Comparison of ENCODE assay signal across 17 cellular contexts in genomic region chr20:22462975-22463914, GRCh38.
A peak's percentile ranks its signal among the peaks of the same experiment; 100 is the strongest.
DNase-seq lines count a peak whose midpoint lies in the region; ATAC-seq and TF ChIP-seq lines count a peak whose summit lies in the region.
"Had no signal": no experiment of that assay in that cellular context is flagged by ENCODE, and none has a peak within 500 bp of the region (broad histone marks: within the 10 kb centered on the region; RNA-seq: fewer than 3 reads in every experiment).

No MANE protein-coding gene starts in this region.

- no peaks in the 10 kb centered on the region for H3K36me3 ChIP-seq in upper lobe of right lung
- H3K36me3 ChIP-seq: tibial nerve had no signal

- H3K4me3 Mint-ChIP-seq in glutamatergic neuron (ENCODE audit: unreplicated experiment), result no peak overlapping the region
- H3K4me3 Mint-ChIP-seq: activated CD8-positive, alpha-beta memory T cell treated with anti-CD3 and anti-CD28 coated beads, Interleukin-2, amount 10 ng/mL, durations not matched to agents 7 days and 5 days; activated naive CD8-positive, alpha-beta T cell; HFFc6; nephron had no signal

- H3K27me3 ChIP-seq in upper lobe of right lung, result no peaks in the 10 kb centered on the region
- H3K27me3 ChIP-seq: tibial nerve had no signal

- H3K27ac ChIP-seq in upper lobe of right lung, result no peak overlapping the region
- H3K27ac ChIP-seq: tibial nerve had no signal

- no peak overlapping the region for H3K27ac Mint-ChIP-seq in glutamatergic neuron (ENCODE audit: unreplicated experiment)
- H3K27ac Mint-ChIP-seq: activated CD8-positive, alpha-beta memory T cell treated with anti-CD3 and anti-CD28 coated beads, Interleukin-2, amount 10 ng/mL, durations not matched to agents 7 days and 5 days; activated naive CD8-positive, alpha-beta T cell; HFFc6; nephron had no signal

- TF ChIP-seq CTCF in upper lobe of right lung (IDR thresholded peaks at IDR 0.05) (no peak), glutamatergic neuron (IDR thresholded peaks at IDR 0.05; ENCODE audit: partially characterized antibody, unreplicated experiment) (no peak)

- H3K9me3 ChIP-seq in upper lobe of right lung, result no peaks in the 10 kb centered on the region
- H3K9me3 ChIP-seq: tibial nerve had no signal

- peaks cover 2% of the 10 kb centered on the region for H3K9me3 Mint-ChIP-seq in glutamatergic neuron (ENCODE audit: unreplicated experiment)
- H3K9me3 Mint-ChIP-seq: nephron had no signal

- no peaks in the 10 kb centered on the region for H3K36me3 Mint-ChIP-seq in glutamatergic neuron (ENCODE audit: unreplicated experiment)
- H3K36me3 Mint-ChIP-seq: activated CD8-positive, alpha-beta memory T cell treated with anti-CD3 and anti-CD28 coated beads, Interleukin-2, amount 10 ng/mL, durations not matched to agents 7 days and 5 days; activated naive CD8-positive, alpha-beta T cell had no signal

- no peaks in the 10 kb centered on the region for H3K27me3 Mint-ChIP-seq in glutamatergic neuron (ENCODE audit: unreplicated experiment)
- H3K27me3 Mint-ChIP-seq: activated CD8-positive, alpha-beta memory T cell treated with anti-CD3 and anti-CD28 coated beads, Interleukin-2, amount 10 ng/mL, durations not matched to agents 7 days and 5 days had no signal

- in situ Hi-C loops in G401 (cut with HindIII; ENCODE audit: low sequenced_read_pairs), result no loop called here

- DNase-seq in NOMO-1 (lab: John Stamatoyannopoulos, UW; ENCODE audit: unreplicated experiment in 2 of 2), result peak; percentile 19 to 47
- DNase-seq in NOMO-1 treated with dmso at 0.1 percent for 144 hours (lab: John Stamatoyannopoulos, UW; ENCODE audit: unreplicated experiment), result no peak
- DNase-seq in NCI-H510A treated with DMSO at 0.1 percent for 48 hours (lab: John Stamatoyannopoulos, UW), result peak; percentile 99
- DNase-seq in upper lobe of right lung, result no peak
- no peak for DNase-seq in G401 (ENCODE audit: low spot score)
- no peak for DNase-seq in glutamatergic neuron
- DNase-seq in NCI-H1930 (lab: John Stamatoyannopoulos, UW), result no peak
- DNase-seq: activated CD8-positive, alpha-beta memory T cell treated with anti-CD3 and anti-CD28 coated beads, Interleukin-2, amount 10 ng/mL, durations not matched to agents 7 days and 5 days; cortex of kidney; HFFc6; islet precursor cell; Karpas-422 had no signal

- intact Hi-C loops in upper lobe of right lung (cut with DNase I), result no loop called here

- H3K4me1 Mint-ChIP-seq in glutamatergic neuron (ENCODE audit: low read depth, unreplicated experiment), result no peaks in the 10 kb centered on the region
- H3K4me1 Mint-ChIP-seq: activated CD8-positive, alpha-beta memory T cell treated with anti-CD3 and anti-CD28 coated beads, Interleukin-2, amount 10 ng/mL, durations not matched to agents 7 days and 5 days; nephron had no signal

- H3K4me3 ChIP-seq in upper lobe of right lung, result no peak overlapping the region
- H3K4me3 ChIP-seq: smooth muscle cell, tibial nerve had no signal

- no peaks in the 10 kb centered on the region for H3K4me1 ChIP-seq in upper lobe of right lung
- H3K4me1 ChIP-seq: tibial nerve had no signal

- peak; percentile 63 for ATAC-seq in esophagus mucosa
- peak; percentile 34 for ATAC-seq in upper lobe of right lung
- ATAC-seq: activated CD8-positive, alpha-beta memory T cell treated with anti-CD3 and anti-CD28 coated beads, Interleukin-2, amount 10 ng/mL, durations not matched to agents 7 days and 5 days had no signal

Comparison
In these comparisons a context has a peak if more than half of its experiments do, and no peak if none do; other contexts are left out.
1. DNase-seq: peak in NOMO-1 (2 of 2) and NCI-H510A treated with DMSO at 0.1 percent for 48 hours (single experiment); none in NOMO-1 treated with dmso at 0.1 percent for 144 hours (single experiment), upper lobe of right lung (single experiment), G401 (single experiment), glutamatergic neuron (single experiment) and NCI-H1930 (0 of 2).